ENCODE assay signal across 8 cellular contexts in the genomic region with DNA sequence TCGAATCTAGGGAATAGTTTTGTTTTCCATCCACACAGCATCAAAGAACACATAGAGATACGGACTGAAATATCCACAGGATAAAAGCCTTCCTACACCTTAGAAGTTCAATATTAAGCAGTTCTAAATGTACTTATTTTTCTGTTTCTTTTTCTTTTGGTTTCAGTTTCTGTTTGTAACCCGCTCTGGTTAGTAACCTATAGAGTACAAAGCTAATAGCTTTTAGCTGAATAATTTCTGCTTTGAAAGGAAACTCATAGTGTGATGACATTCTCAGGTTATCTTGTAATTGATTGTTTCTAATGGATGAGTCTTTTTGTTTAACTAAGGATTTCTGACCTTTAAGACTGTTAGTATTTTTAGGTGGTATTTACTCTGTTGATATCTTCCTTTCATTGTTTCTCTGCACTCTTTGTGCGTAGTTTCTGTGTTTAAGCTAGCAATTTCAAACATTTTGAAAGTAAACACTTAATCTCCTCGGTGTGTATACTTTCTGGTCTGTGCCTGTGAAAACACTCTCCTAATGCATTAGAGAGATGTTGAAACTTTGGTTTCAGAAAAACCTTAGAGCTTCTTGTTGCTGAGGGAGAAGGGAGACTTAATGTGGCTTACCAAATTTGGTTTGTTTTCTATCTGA.
DNase-seq lines count a peak whose midpoint lies in the region; ATAC-seq and TF ChIP-seq lines count a peak whose summit lies in the region.

No MANE protein-coding gene starts in this region.

- H3K27ac ChIP-seq in DND-41 (ENCODE audit: low read length) (peak overlapping the region; percentile 65), psoas muscle (no peak overlapping the region)

- TF ChIP-seq CTCF in DND-41 (IDR thresholded peaks at IDR 0.05; ENCODE audit: borderline replicate concordance, extremely low read depth, low read length, poor library complexity, severe bottlenecking) (no peak), psoas muscle (IDR thresholded peaks at IDR 0.05) (no peak)

- ATAC-seq in DND-41 (ENCODE audit: insufficient read depth, low read depth) (peak; percentile 92), GM21717 (IDR thresholded peaks at IDR 0.05; ENCODE audit: unreplicated experiment) (peak; percentile 68), psoas muscle (no peak)

- intact Hi-C loops in psoas muscle (cut with DNase I): no loop called here

- peak overlapping the region; percentile 42 for H3K9ac ChIP-seq in DND-41 (ENCODE audit: low read depth, low read length)

- H4K20me1 ChIP-seq in DND-41 (ENCODE audit: insufficient read depth, low read length): no peaks in the 10 kb centered on the region

- peak overlapping the region; percentile 17 to 49; a peak in 3 of 4 replicates for H3K4me3 ChIP-seq in DND-41 (ENCODE audit: low read depth in 1 of 2, low read length in 2 of 2)
- peak overlapping the region; percentile 51 for H3K4me3 ChIP-seq in psoas muscle

- H3K9me3 ChIP-seq in DND-41 (ENCODE audit: insufficient read depth, low read length, severe bottlenecking): peaks cover 2% of the 10 kb centered on the region
- H3K9me3 ChIP-seq in psoas muscle: no peaks in the 10 kb centered on the region

- H3K4me1 ChIP-seq in DND-41 (ENCODE audit: insufficient read depth, low read length): peaks cover 25% of the 10 kb centered on the region
- H3K4me1 ChIP-seq in psoas muscle: no peaks in the 10 kb centered on the region

- DNase-seq in DND-41: no peak
- DNase-seq in NCI-H146 treated with DMSO at 0.1 percent for 48 hours (lab: John Stamatoyannopoulos, UW; ENCODE audit: unreplicated experiment): peak; percentile 71
- DNase-seq in dermis microvascular lymphatic vessel endothelial cell (ENCODE audit: low read depth in 2 of 2): peak; percentile 9 to 17
- no peak for DNase-seq in psoas muscle
- DNase-seq in NCI-H2171 (lab: John Stamatoyannopoulos, UW): no peak
- DNase-seq in DMS153 (lab: John Stamatoyannopoulos, UW): no peak
- DNase-seq in DMS 273 (lab: John Stamatoyannopoulos, UW; ENCODE audit: unreplicated experiment): no peak

- H3K27me3 ChIP-seq in DND-41 (ENCODE audit: insufficient read depth, low read length, poor library complexity) (no peaks in the 10 kb centered on the region), psoas muscle (ENCODE audit: insufficient read depth in 3 of 3, low read length in 2 of 3) (no peaks in the 10 kb centered on the region)

- no peaks in the 10 kb centered on the region for H3K36me3 ChIP-seq in DND-41 (ENCODE audit: insufficient read depth, low read length)
- no peaks in the 10 kb centered on the region for H3K36me3 ChIP-seq in psoas muscle (ENCODE audit: insufficient read depth in 1 of 2, low read depth in 1 of 2)

- WGBS in psoas muscle, 3 donors: 30 to 41% (median 37%) methylated on average over 5 of the region's 5 CpGs

- peak overlapping the region; percentile 68 for H2AFZ ChIP-seq in DND-41 (ENCODE audit: low read depth, low read length)

- peak overlapping the region; percentile 63 for H3K4me2 ChIP-seq in DND-41 (ENCODE audit: insufficient read depth, low read length)

- no peaks in the 10 kb centered on the region for H3K79me2 ChIP-seq in DND-41 (ENCODE audit: insufficient read depth, low read length)

Comparison
In these comparisons a context has a peak if more than half of its experiments do, and no peak if none do; other contexts are left out.
1. ATAC-seq: peak in DND-41 (single experiment) and GM21717 (single experiment); none in psoas muscle (0 of 4).
2. DNase-seq: peak in NCI-H146 treated with DMSO at 0.1 percent for 48 hours (single experiment) and dermis microvascular lymphatic vessel endothelial cell (2 of 2); none in DND-41 (single experiment), psoas muscle (0 of 2), NCI-H2171 (single experiment), DMS153 (single experiment) and DMS 273 (single experiment).